In genomic region chr14:94598816-94599655, GRCh38 we compare ENCODE assay signal across 10 cellular contexts. TPM values are rescaled to one million over a fixed set of nuclear protein-coding genes. Genes with fewer than 3 reads are reported as not detected.
DNase-seq lines count a peak whose midpoint lies in the region; ATAC-seq, FAIRE-seq and TF ChIP-seq lines count a peak whose summit lies in the region.
"Had no signal": no experiment of that assay in that cellular context is flagged by ENCODE, and none has a peak within 500 bp of the region (broad histone marks: within the 10 kb centered on the region; RNA-seq: fewer than 3 reads in every experiment).

No MANE protein-coding gene starts in this region.

- POLR2A ChIA-PET in HEK293 (lab: Yijun Ruan, JAX): interaction anchor here (0.6 kb wide), 2 partner anchors 12 to 103 kb away, joined by 3 to 7 read pairs; no protein-coding TSS in a partner anchor

- no peaks in the 10 kb centered on the region for H3K4me1 Mint-ChIP-seq in natural killer cell treated with Interleukin-12 subunit alpha and Interleukin-12 subunit beta and Interleukin-15 and Interleukin-18, amount 100 ng/mL, for 72 hours (ENCODE audit: low read depth in 2 of 2)

- ATAC-seq in GM19463 (IDR thresholded peaks at IDR 0.05; ENCODE audit: unreplicated experiment): no peak
- ATAC-seq in natural killer cell treated with Interleukin-12 subunit alpha and Interleukin-12 subunit beta and Interleukin-15 and Interleukin-18, amount 100 ng/mL, for 72 hours: no peak

- no peaks in the 10 kb centered on the region for H3K9me3 Mint-ChIP-seq in natural killer cell treated with Interleukin-12 subunit alpha and Interleukin-12 subunit beta and Interleukin-15 and Interleukin-18, amount 100 ng/mL, for 72 hours

- no peak for FAIRE-seq in GM12892 (lab: Jason Lieb, UNC)

- no peak for TF ChIP-seq POLR2A in GM12892 (IDR thresholded peaks at IDR 0.05; ENCODE audit: low read depth, low read length)

- no peak overlapping the region for H3K27ac Mint-ChIP-seq in natural killer cell treated with Interleukin-12 subunit alpha and Interleukin-12 subunit beta and Interleukin-15 and Interleukin-18, amount 100 ng/mL, for 72 hours

- H3K36me3 ChIP-seq in HEK293 (ENCODE audit: control insufficient read depth in 2 of 2, insufficient read depth in 1 of 2, low read length in 2 of 2): no peaks in the 10 kb centered on the region

- H3K4me3 ChIP-seq in HEK293 (ENCODE audit: low read depth, low read length) (no peak overlapping the region), skin epidermis (no peak overlapping the region)

- DNase-seq in anterior cingulate cortex (lab: John Stamatoyannopoulos, UW) (peak in 50 of 58 donors; percentile 6 to 92 (median 52)), hypothalamus (lab: John Stamatoyannopoulos, UW) (peak in 38 of 51 donors; percentile 8 to 92 (median 56)), GM12892 (ENCODE audit: insufficient read length) (no peak), GDM1 (lab: John Stamatoyannopoulos, UW) (no peak)
- no peak for DNase-seq in natural killer cell treated with Interleukin-12 subunit alpha and Interleukin-12 subunit beta and Interleukin-15 and Interleukin-18, amount 100 ng/mL, for 72 hours (ENCODE audit: low spot score)

- no peaks in the 10 kb centered on the region; the same call in 1 of the 2 replicates for H3K4me1 ChIP-seq in HEK293 (ENCODE audit: control insufficient read depth, insufficient read depth, low read length)

- no peak for TF ChIP-seq CTCF in HEK293 (tag by site-specific recombination; IDR thresholded peaks at IDR 0.05)

- CTCF ChIA-PET in HEK293 (lab: Yijun Ruan, JAX): interaction anchor here (0.5 to 0.7 kb wide), 2 partner anchors 24 to 661 kb away, joined by 3 to 4 read pairs; no protein-coding TSS in a partner anchor

- H3K27ac ChIP-seq in HEK293 (ENCODE audit: extremely low read depth, low read depth, low read length) (no peak overlapping the region), skin epidermis (peak overlapping the region in 20 of 21 experiments; percentile 27 to 86 (median 65))
- H3K27ac ChIP-seq: KMS-11 had no signal

- H3K27me3 Mint-ChIP-seq in natural killer cell treated with Interleukin-12 subunit alpha and Interleukin-12 subunit beta and Interleukin-15 and Interleukin-18, amount 100 ng/mL, for 72 hours: peaks cover 9 to 17% of the 10 kb centered on the region in 2 donors

- no peak overlapping the region for H3K4me3 Mint-ChIP-seq in natural killer cell treated with Interleukin-12 subunit alpha and Interleukin-12 subunit beta and Interleukin-15 and Interleukin-18, amount 100 ng/mL, for 72 hours

- H3K36me3 Mint-ChIP-seq in natural killer cell treated with Interleukin-12 subunit alpha and Interleukin-12 subunit beta and Interleukin-15 and Interleukin-18, amount 100 ng/mL, for 72 hours: no peaks in the 10 kb centered on the region

- no peaks in the 10 kb centered on the region for H3K9me3 ChIP-seq in HEK293 (ENCODE audit: control insufficient read depth, insufficient read depth, low read depth, low read length)

TF ChIP-seq in HEK293, 187 proteins besides CTCF, POLR2A, EP300 and RAD21:
- TF ChIP-seq ZNF791 (tag by site-specific recombination; IDR thresholded peaks at IDR 0.05) (no peak), GLIS1 (tag by site-specific recombination; IDR thresholded peaks at IDR 0.05) (peak; percentile 83), ZNF184 (tag by site-specific recombination; IDR thresholded peaks at IDR 0.05) (peak; percentile 34; the same call in 1 of the 2 replicates), ZFHX2 (tag by site-specific recombination; conservative IDR thresholded peaks at IDR 0.05) (0 out of 2 replicates have a peak, but pooled peaks have one; percentile 0), ZNF366 (tag by site-specific recombination; conservative IDR thresholded peaks at IDR 0.05) (no peak), ZNF660 (tag by site-specific recombination; IDR thresholded peaks at IDR 0.05) (0 out of 2 replicates have a peak, but pooled peaks have one; percentile 66), MYNN (tag by site-specific recombination; IDR thresholded peaks at IDR 0.05; ENCODE audit: borderline replicate concordance) (no peak), OSR2 (tag by site-specific recombination; IDR thresholded peaks at IDR 0.05) (0 out of 2 replicates have a peak, but pooled peaks have one; percentile 9), ZNF335 (tag by site-specific recombination; conservative IDR thresholded peaks at IDR 0.05) (peak; percentile 42), ZBTB17 (tag by site-specific recombination; IDR thresholded peaks at IDR 0.05) (0 out of 2 replicates have a peak, but pooled peaks have one; percentile 19), ZNF600 (tag by site-specific recombination; IDR thresholded peaks at IDR 0.05) (peak; percentile 53; the same call in 1 of the 2 replicates), ZNF132 (tag by site-specific recombination; IDR thresholded peaks at IDR 0.05; ENCODE audit: borderline replicate concordance) (no peak), KLF9 (tag by site-specific recombination; IDR thresholded peaks at IDR 0.05; ENCODE audit: low read depth) (no peak)
- TF ChIP-seq, protein P1, sequence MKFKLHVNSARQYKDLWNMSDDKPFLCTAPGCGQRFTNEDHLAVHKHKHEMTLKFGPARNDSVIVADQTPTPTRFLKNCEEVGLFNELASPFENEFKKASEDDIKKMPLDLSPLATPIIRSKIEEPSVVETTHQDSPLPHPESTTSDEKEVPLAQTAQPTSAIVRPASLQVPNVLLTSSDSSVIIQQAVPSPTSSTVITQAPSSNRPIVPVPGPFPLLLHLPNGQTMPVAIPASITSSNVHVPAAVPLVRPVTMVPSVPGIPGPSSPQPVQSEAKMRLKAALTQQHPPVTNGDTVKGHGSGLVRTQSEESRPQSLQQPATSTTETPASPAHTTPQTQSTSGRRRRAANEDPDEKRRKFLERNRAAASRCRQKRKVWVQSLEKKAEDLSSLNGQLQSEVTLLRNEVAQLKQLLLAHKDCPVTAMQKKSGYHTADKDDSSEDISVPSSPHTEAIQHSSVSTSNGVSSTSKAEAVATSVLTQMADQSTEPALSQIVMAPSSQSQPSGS (tag by site-specific recombination; IDR thresholded peaks at IDR 0.05; ENCODE audit: low read depth): 0 out of 2 replicates have a peak, but pooled peaks have one; percentile 28

RNA-seq across cellular contexts. Expression of gene SERPINA3, which starts 13.2 kb away (rescaled TPM):
- not detected for total RNA-seq in natural killer cell treated with Interleukin-12 subunit alpha and Interleukin-12 subunit beta and Interleukin-15 and Interleukin-18, amount 100 ng/mL, for 72 hours
- not detected for polyA plus RNA-seq in GM12892 (2012; ENCODE audit: missing spikeins)
- polyA plus RNA-seq: neural cell had no signal

RNA-seq across cellular contexts. Expression of gene SERPINA5, which starts 17.8 kb away (rescaled TPM):
- not detected for total RNA-seq in natural killer cell treated with Interleukin-12 subunit alpha and Interleukin-12 subunit beta and Interleukin-15 and Interleukin-18, amount 100 ng/mL, for 72 hours
- polyA plus RNA-seq in GM12892 (2012; ENCODE audit: missing spikeins): not detected
- polyA plus RNA-seq: neural cell had no signal

RNA-seq across cellular contexts. Expression of gene SERPINA4, which starts 37.8 kb away (rescaled TPM):
- total RNA-seq in natural killer cell treated with Interleukin-12 subunit alpha and Interleukin-12 subunit beta and Interleukin-15 and Interleukin-18, amount 100 ng/mL, for 72 hours: not detected
- polyA plus RNA-seq in GM12892 (2012; ENCODE audit: missing spikeins): not detected
- polyA plus RNA-seq: neural cell had no signal

Comparison
In these comparisons a context has a peak if more than half of its experiments do, and no peak if none do; other contexts are left out.
1. DNase-seq: peak in anterior cingulate cortex (50 of 58) and hypothalamus (38 of 51); none in natural killer cell treated with Interleukin-12 subunit alpha and Interleukin-12 subunit beta and Interleukin-15 and Interleukin-18, amount 100 ng/mL, for 72 hours (single experiment), GM12892 (single experiment) and GDM1 (single experiment).